In genomic region chr12:88559772-88560171, GRCh38 we compare ENCODE assay signal across 17 cellular contexts. TPM values are rescaled to one million over a fixed set of nuclear protein-coding genes. Genes with fewer than 3 reads are reported as not detected.
A peak's percentile ranks its signal among the peaks of the same experiment; 100 is the strongest.
DNase-seq lines count a peak whose midpoint lies in the region; ATAC-seq, FAIRE-seq and TF ChIP-seq lines count a peak whose summit lies in the region.
"Had no signal": no experiment of that assay in that cellular context is flagged by ENCODE, and none has a peak within 500 bp of the region (broad histone marks: within the 10 kb centered on the region; RNA-seq: fewer than 3 reads in every experiment).

No MANE protein-coding gene starts in this region.

- no peaks in the 10 kb centered on the region for H3K4me1 Mint-ChIP-seq in T-helper 2 cell treated with Interferon-gamma antibody and Interleukin-4, amounts not matched to agents 5 μg/mL and 100 μg/mL, for 36 hours (ENCODE audit: low read depth)
- H3K4me1 Mint-ChIP-seq: activated naive CD8-positive, alpha-beta T cell treated with anti-CD3 and anti-CD28 coated beads, Interleukin-2, amount 10 ng/mL, durations not matched to agents 7 days and 5 days had no signal

- H3K4me1 ChIP-seq in SK-N-SH (ENCODE audit: control insufficient read depth in 1 of 2, insufficient read depth in 2 of 2, low read depth in 1 of 2, low read length in 1 of 2) (peaks cover 10 to 26% of the 10 kb centered on the region in 2 experiments; a peak in 3 of 4 replicates), keratinocyte (ENCODE audit: control insufficient read depth, extremely low read depth, insufficient read depth, low read length) (peaks cover 41% of the 10 kb centered on the region), right lobe of liver (no peaks in the 10 kb centered on the region)

- H3K27ac ChIP-seq in SK-N-SH (ENCODE audit: low read depth in 2 of 2, low read length in 1 of 2), result peak overlapping the region; percentile 18 to 68; a peak in 2 of 4 replicates
- peak overlapping the region; percentile 62 for H3K27ac ChIP-seq in keratinocyte (ENCODE audit: control insufficient read depth, insufficient read depth, low read length)
- no peak overlapping the region for H3K27ac ChIP-seq in right lobe of liver
- H3K27ac ChIP-seq: tibial nerve had no signal

- H3K9ac ChIP-seq in SK-N-SH (no peak overlapping the region), keratinocyte (ENCODE audit: control insufficient read depth, extremely low read depth, insufficient read depth, low read length) (peak overlapping the region; percentile 4)

- H3K9me3 Mint-ChIP-seq in T-helper 2 cell treated with Interferon-gamma antibody and Interleukin-4, amounts not matched to agents 5 μg/mL and 100 μg/mL, for 36 hours, result no peaks in the 10 kb centered on the region
- H3K9me3 Mint-ChIP-seq: activated naive CD8-positive, alpha-beta T cell treated with anti-CD3 and anti-CD28 coated beads, Interleukin-2, amount 10 ng/mL, durations not matched to agents 7 days and 5 days; activated T-helper 1 cell treated with anti-CD3 and anti-CD28 coated beads, Interleukin-12 subunit alpha, Interleukin-12 subunit beta, Interleukin-2, Interleukin-4 antibody, amounts not matched to agents 30 ng/mL and 10 ng/mL and 1 ng/mL, durations not matched to agents 14 hours and 24 hours and 36 hours had no signal

- no peak overlapping the region for H3K4me3 ChIP-seq in SK-N-SH (ENCODE audit: low read depth in 2 of 2, low read length in 1 of 2)
- no peak overlapping the region for H3K4me3 ChIP-seq in choroid plexus epithelial cell (ENCODE audit: low read depth, low read length)
- no peak overlapping the region for H3K4me3 ChIP-seq in keratinocyte (ENCODE audit: control insufficient read depth in 2 of 3, extremely low read depth in 1 of 3, insufficient read depth in 2 of 3, low read depth in 1 of 3, low read length in 3 of 3)
- no peak overlapping the region for H3K4me3 ChIP-seq in right lobe of liver
- H3K4me3 ChIP-seq: tibial nerve had no signal

- H3K36me3 Mint-ChIP-seq in T-helper 2 cell treated with Interferon-gamma antibody and Interleukin-4, amounts not matched to agents 5 μg/mL and 100 μg/mL, for 36 hours (ENCODE audit: low read depth), result no peaks in the 10 kb centered on the region
- H3K36me3 Mint-ChIP-seq: activated naive CD8-positive, alpha-beta T cell treated with anti-CD3 and anti-CD28 coated beads, Interleukin-2, amount 10 ng/mL, durations not matched to agents 7 days and 5 days had no signal

- no peaks in the 10 kb centered on the region for H3K9me3 ChIP-seq in SK-N-SH
- H3K9me3 ChIP-seq in keratinocyte (ENCODE audit: control insufficient read depth, low read depth, low read length), result no peaks in the 10 kb centered on the region
- no peaks in the 10 kb centered on the region for H3K9me3 ChIP-seq in right lobe of liver
- H3K9me3 ChIP-seq: tibial nerve had no signal

- TF ChIP-seq RAD21 in SK-N-SH (IDR thresholded peaks at IDR 0.05; ENCODE audit: low read length), result no peak

- no peaks in the 10 kb centered on the region for H3K27me3 Mint-ChIP-seq in T-helper 2 cell treated with Interferon-gamma antibody and Interleukin-4, amounts not matched to agents 5 μg/mL and 100 μg/mL, for 36 hours (ENCODE audit: low read depth)
- H3K27me3 Mint-ChIP-seq: activated naive CD8-positive, alpha-beta T cell treated with anti-CD3 and anti-CD28 coated beads, Interleukin-2, amount 10 ng/mL, durations not matched to agents 7 days and 5 days had no signal

- no peak for TF ChIP-seq EP300 in SK-N-SH (IDR thresholded peaks at IDR 0.05; ENCODE audit: borderline replicate concordance in 1 of 2, low read depth in 1 of 2, low read length in 1 of 2)

- peaks cover 98% of the 10 kb centered on the region for H3K79me2 ChIP-seq in SK-N-SH (ENCODE audit: insufficient read depth)
- H3K79me2 ChIP-seq in keratinocyte (ENCODE audit: control insufficient read depth, insufficient read depth, low read length), result peaks cover 21% of the 10 kb centered on the region

- H3K36me3 ChIP-seq in SK-N-SH (replicated peaks in 1 of 2; ENCODE audit: control insufficient read depth in 1 of 2, insufficient read depth in 2 of 2, low read length in 1 of 2) (peaks cover 0 to 18% of the 10 kb centered on the region in 2 experiments), keratinocyte (ENCODE audit: control insufficient read depth in 2 of 2, extremely low read depth in 1 of 2, insufficient read depth in 2 of 2, low read length in 2 of 2) (no peaks in the 10 kb centered on the region), right lobe of liver (no peaks in the 10 kb centered on the region)
- H3K36me3 ChIP-seq: tibial nerve had no signal

- no peak for DNase-seq in SK-N-SH
- peak; percentile 37 for DNase-seq in choroid plexus epithelial cell (ENCODE audit: low read depth)
- DNase-seq in keratinocyte (ENCODE audit: low read depth, low spot score), result no peak
- no peak for DNase-seq in right lobe of liver
- no peak for DNase-seq in T-helper 2 cell treated with Interferon-gamma antibody and Interleukin-4, amounts not matched to agents 5 μg/mL and 100 μg/mL, for 36 hours (ENCODE audit: low spot score)
- DNase-seq in activated naive CD4-positive, alpha-beta T cell treated with Interleukin-2 at 50 U/mL for 16 hours, result no peak
- DNase-seq: activated CD4-positive, CD25-positive, alpha-beta regulatory T cell treated with anti-CD3 and anti-CD28 coated beads, Interleukin-2, amount 50 U/mL, for 72 hours; activated naive CD8-positive, alpha-beta T cell treated with anti-CD3 and anti-CD28 coated beads, Interleukin-2, amount 10 ng/mL, durations not matched to agents 7 days and 5 days; MM.1S; NCI-H187; NCI-H345; stimulated activated naive CD4-positive, alpha-beta T cell had no signal

- H3K27me3 ChIP-seq in SK-N-SH (ENCODE audit: insufficient read depth) (no peaks in the 10 kb centered on the region), keratinocyte (ENCODE audit: control insufficient read depth, extremely low read depth, insufficient read depth, low read length) (no peaks in the 10 kb centered on the region), right lobe of liver (no peaks in the 10 kb centered on the region)
- H3K27me3 ChIP-seq: tibial nerve had no signal

- H3F3A ChIP-seq in SK-N-SH (replicated peaks; ENCODE audit: insufficient read depth), result peaks cover 37% of the 10 kb centered on the region

- no peak overlapping the region for H3K4me2 ChIP-seq in SK-N-SH
- peak overlapping the region; percentile 3 for H3K4me2 ChIP-seq in keratinocyte (ENCODE audit: control insufficient read depth, extremely low read depth, insufficient read depth, low read depth, low read length)

- FAIRE-seq in keratinocyte (lab: Jason Lieb, UNC), result peak; percentile 81

- dilution Hi-C loops in keratinocyte (cut with MboI; ENCODE audit: extremely low pct_ligation_motif_present, low sequenced_read_pairs), result no loop called here

- intact Hi-C loops in right lobe of liver (cut with DNase I), result no loop called here

- H4K20me1 ChIP-seq in SK-N-SH (ENCODE audit: insufficient read depth), result peaks cover 33% of the 10 kb centered on the region
- no peaks in the 10 kb centered on the region for H4K20me1 ChIP-seq in keratinocyte (ENCODE audit: control insufficient read depth, extremely low read depth, insufficient read depth, low read length)

- no peak for ATAC-seq in SK-N-SH treated with all-trans-retinoic acid at 6 μM for 48 hours
- ATAC-seq in HG02981 (IDR thresholded peaks at IDR 0.05; ENCODE audit: unreplicated experiment), result no peak
- no peak for ATAC-seq in right lobe of liver
- ATAC-seq: left lobe of liver had no signal

- H2AFZ ChIP-seq in SK-N-SH (ENCODE audit: low read depth) (no peak overlapping the region), keratinocyte (ENCODE audit: control insufficient read depth, low read length) (peak overlapping the region; percentile 32)

- no peak overlapping the region for H3K4me3 Mint-ChIP-seq in T-helper 2 cell treated with Interferon-gamma antibody and Interleukin-4, amounts not matched to agents 5 μg/mL and 100 μg/mL, for 36 hours
- H3K4me3 Mint-ChIP-seq: activated naive CD8-positive, alpha-beta T cell treated with anti-CD3 and anti-CD28 coated beads, Interleukin-2, amount 10 ng/mL, durations not matched to agents 7 days and 5 days; activated T-helper 1 cell treated with anti-CD3 and anti-CD28 coated beads, Interleukin-12 subunit alpha, Interleukin-12 subunit beta, Interleukin-2, Interleukin-4 antibody, amounts not matched to agents 30 ng/mL and 10 ng/mL and 1 ng/mL, durations not matched to agents 14 hours and 24 hours and 36 hours had no signal

- WGBS in SK-N-SH (ENCODE audit: low lambda C conversion rate), result 83% methylated on average over 2 of the region's 2 CpGs
- 6% methylated on average over 2 of the region's 2 CpGs for WGBS in right lobe of liver (ENCODE audit: insufficient coverage, low coverage, low lambda C conversion rate, missing lambda C conversion rate)

- H3K9me2 ChIP-seq in SK-N-SH, result no peaks in the 10 kb centered on the region

- H3K9me1 ChIP-seq in keratinocyte (ENCODE audit: control insufficient read depth, extremely low read depth, insufficient read depth, low read length), result no peaks in the 10 kb centered on the region

- no peak overlapping the region for H3K27ac Mint-ChIP-seq in T-helper 2 cell treated with Interferon-gamma antibody and Interleukin-4, amounts not matched to agents 5 μg/mL and 100 μg/mL, for 36 hours
- H3K27ac Mint-ChIP-seq: activated naive CD8-positive, alpha-beta T cell treated with anti-CD3 and anti-CD28 coated beads, Interleukin-2, amount 10 ng/mL, durations not matched to agents 7 days and 5 days; activated T-helper 1 cell treated with anti-CD3 and anti-CD28 coated beads, Interleukin-12 subunit alpha, Interleukin-12 subunit beta, Interleukin-2, Interleukin-4 antibody, amounts not matched to agents 30 ng/mL and 10 ng/mL and 1 ng/mL, durations not matched to agents 14 hours and 24 hours and 36 hours had no signal

- CTCF ChIA-PET in SK-N-SH (lab: Yijun Ruan, JAX), result no interaction called here

- TF ChIP-seq CTCF in SK-N-SH (IDR thresholded peaks at IDR 0.05) (no peak), choroid plexus epithelial cell (conservative IDR thresholded peaks at IDR 0.05; ENCODE audit: low read depth, low read length) (no peak), keratinocyte (optimal IDR thresholded peaks at IDR 0.05 in 1 of 3, IDR thresholded peaks at IDR 0.05 in 1 of 3, conservative IDR thresholded peaks at IDR 0.05 in 1 of 3; ENCODE audit: extremely low read depth in 1 of 3, insufficient read depth in 2 of 3, low read length in 3 of 3) (no peak), right lobe of liver (IDR thresholded peaks at IDR 0.05) (no peak)

- POLR2A ChIA-PET in SK-N-SH (lab: Yijun Ruan, JAX), result no interaction called here

- no peak for TF ChIP-seq POLR2A in right lobe of liver (IDR thresholded peaks at IDR 0.05)

RNA-seq across cellular contexts. Expression of gene KITLG, which starts 20.5 kb away (rescaled TPM):
- polyA plus RNA-seq in SK-N-SH (2012; rRNA removed) (8.9 and 13.3 TPM in 2 replicates), keratinocyte (10.7 to 21.2 TPM (median 11.3 TPM) in 3 replicates)
- polyA plus RNA-seq in SK-N-SH (2012; cell fraction: cytosol; rRNA removed), result 17.4 and 20.7 TPM in 2 replicates
- 5.2 and 11.6 TPM in 2 replicates for polyA plus RNA-seq in SK-N-SH (2012; cell fraction: nucleus; rRNA removed)
- 7.6 TPM for polyA plus RNA-seq in keratinocyte (2011; ENCODE audit: low read depth)
- 8.4 and 15.4 TPM in 2 replicates for polyA plus RNA-seq in keratinocyte (2011; cell fraction: cytosol; rRNA removed)
- polyA plus RNA-seq in keratinocyte (2011; cell fraction: nucleus; rRNA removed), result 9.6 and 10.9 TPM in 2 replicates
- 8.3 and 12.1 TPM in 2 replicates for polyA plus RNA-seq in keratinocyte (2012; ENCODE audit: low replicate concordance)
- polyA minus RNA-seq in keratinocyte, result 7.1 to 27.5 TPM (median 15.6 TPM) in 3 replicates
- polyA minus RNA-seq in keratinocyte (2011; cell fraction: cytosol; rRNA and poly(A)+ RNA removed), result 49.3 TPM
- 16.0 and 29.9 TPM in 2 replicates for polyA minus RNA-seq in keratinocyte (2011; cell fraction: nucleus; rRNA and poly(A)+ RNA removed)
- 1 to 10 TPM in 4 of 6 experiments, under 1 TPM in 2; 0.67 to 2.8 (median 1.1) TPM for total RNA-seq in right lobe of liver
- total RNA-seq: activated T-helper 1 cell treated with anti-CD3 and anti-CD28 coated beads, Interleukin-12 subunit alpha, Interleukin-12 subunit beta, Interleukin-2, Interleukin-4 antibody, amounts not matched to agents 30 ng/mL and 10 ng/mL and 1 ng/mL, durations not matched to agents 14 hours and 24 hours and 36 hours had no signal

Comparison
In these comparisons a context has a peak if more than half of its experiments do, and no peak if none do; other contexts are left out.
1. H3K27ac ChIP-seq: peak in SK-N-SH (2 of 2) and keratinocyte (single experiment); none in right lobe of liver (0 of 3).